Comparison of ENCODE assay signal across 17 cellular contexts in genomic region chr9:96245399-96245798, GRCh38. TPM values are rescaled to one million over a fixed set of nuclear protein-coding genes. Genes with fewer than 3 reads are reported as not detected.
A peak's percentile ranks its signal among the peaks of the same experiment; 100 is the strongest.
DNase-seq lines count a peak whose midpoint lies in the region; ATAC-seq and TF ChIP-seq lines count a peak whose summit lies in the region.
"Had no signal": no experiment of that assay in that cellular context is flagged by ENCODE, and none has a peak within 500 bp of the region (broad histone marks: within the 10 kb centered on the region; RNA-seq: fewer than 3 reads in every experiment).

No MANE protein-coding gene starts in this region.

- no peak for ATAC-seq in activated CD8-positive, alpha-beta T cell treated with anti-CD3 and anti-CD28 coated beads for 36 hours
- ATAC-seq in activated CD8-positive, alpha-beta T cell treated with anti-CD3 and anti-CD28 coated beads, Interleukin-2, amount 10 ng/mL, durations not matched to agents 7 days and 5 days: no peak
- ATAC-seq: Panc1 had no signal

- peak; percentile 22 for DNase-seq in activated CD8-positive, alpha-beta T cell treated with anti-CD3 and anti-CD28 coated beads for 36 hours
- no peak for DNase-seq in activated CD8-positive, alpha-beta T cell treated with anti-CD3 and anti-CD28 coated beads, Interleukin-2, amount 10 ng/mL, durations not matched to agents 7 days and 5 days
- DNase-seq in astrocyte of the spinal cord (ENCODE audit: low read depth, low spot score): no peak
- no peak for DNase-seq in progenitor cell of endocrine pancreas (ENCODE audit: low spot score, unreplicated experiment)
- DNase-seq in trophoblast cell: no peak
- no peak for DNase-seq in NCI-H1048 (lab: John Stamatoyannopoulos, UW)
- DNase-seq in ACHN: no peak
- DNase-seq: activated B cell treated with CpG ODN at 0.5 μM for 24 hours; activated naive CD8-positive, alpha-beta T cell treated with anti-CD3 and anti-CD28 coated beads, Interleukin-2, amount 10 ng/mL, durations not matched to agents 7 days and 5 days; activated T-cell treated with anti-CD3 and anti-CD28 coated beads for 4 hours; kidney; NCI-H1092 treated with DMSO at 0.1 percent for 48 hours; NCI-H2227 treated with DMSO at 0.1 percent for 48 hours; SW 1271 had no signal

- no peak overlapping the region for H2AK5ac ChIP-seq in trophoblast cell (ENCODE audit: low read length)

- no peak overlapping the region for H3K18ac ChIP-seq in trophoblast cell (ENCODE audit: low read length)

- H2BK5ac ChIP-seq in trophoblast cell (ENCODE audit: low read depth, low read length, poor library complexity): no peak overlapping the region

- H3K27me3 ChIP-seq in KMS-11 (ENCODE audit: insufficient read depth, low read depth): no peaks in the 10 kb centered on the region; the same call in 1 of the 2 replicates
- no peaks in the 10 kb centered on the region for H3K27me3 ChIP-seq in trophoblast cell (ENCODE audit: insufficient read depth, low read length)

- H3K79me2 ChIP-seq in KMS-11 (ENCODE audit: insufficient read depth, low read depth) (no peaks in the 10 kb centered on the region), trophoblast cell (ENCODE audit: control insufficient read depth, insufficient read depth, low read length, poor library complexity) (no peaks in the 10 kb centered on the region)

- H4K8ac ChIP-seq in trophoblast cell (ENCODE audit: low read depth, low read length): no peak overlapping the region

- POLR2A ChIA-PET in activated CD8-positive, alpha-beta T cell treated with anti-CD3 and anti-CD28 coated beads for 36 hours (lab: Charles Lee): no interaction called here
- POLR2A ChIA-PET in activated CD8-positive, alpha-beta T cell treated with anti-CD3 and anti-CD28 coated beads, Interleukin-2, amount 10 ng/mL, durations not matched to agents 7 days and 5 days (lab: Charles Lee): interaction anchor here (0.6 kb wide), 1 partner anchor 958 kb away, joined by 3 read pairs; no protein-coding TSS in a partner anchor

- H4K12ac ChIP-seq in trophoblast cell (ENCODE audit: low read depth, low read length): no peak overlapping the region

- H3K36me3 Mint-ChIP-seq in activated CD8-positive, alpha-beta T cell treated with anti-CD3 and anti-CD28 coated beads for 36 hours (ENCODE audit: low read depth): no peaks in the 10 kb centered on the region
- H3K36me3 Mint-ChIP-seq in activated CD8-positive, alpha-beta T cell treated with anti-CD3 and anti-CD28 coated beads, Interleukin-2, amount 10 ng/mL, durations not matched to agents 7 days and 5 days (ENCODE audit: low read depth): no peaks in the 10 kb centered on the region
- no peaks in the 10 kb centered on the region for H3K36me3 Mint-ChIP-seq in progenitor cell of endocrine pancreas (ENCODE audit: insufficient read depth)
- H3K36me3 Mint-ChIP-seq: activated naive CD8-positive, alpha-beta T cell treated with anti-CD3 and anti-CD28 coated beads, Interleukin-2, amount 10 ng/mL, durations not matched to agents 7 days and 5 days had no signal

- H3K4me1 Mint-ChIP-seq in activated CD8-positive, alpha-beta T cell treated with anti-CD3 and anti-CD28 coated beads for 36 hours (ENCODE audit: low read depth): peaks cover 14% of the 10 kb centered on the region
- peaks cover 14% of the 10 kb centered on the region for H3K4me1 Mint-ChIP-seq in activated CD8-positive, alpha-beta T cell treated with anti-CD3 and anti-CD28 coated beads, Interleukin-2, amount 10 ng/mL, durations not matched to agents 7 days and 5 days (ENCODE audit: low read depth)
- H3K4me1 Mint-ChIP-seq in progenitor cell of endocrine pancreas (ENCODE audit: low read depth): no peaks in the 10 kb centered on the region
- H3K4me1 Mint-ChIP-seq: activated B cell treated with CpG ODN at 0.5 μM for 24 hours had no signal

- in situ Hi-C loops in astrocyte of the spinal cord (cut with HindIII; ENCODE audit: low sequenced_read_pairs): no loop called here
- in situ Hi-C loops in ACHN (cut with HindIII; ENCODE audit: low pct_ligation_motif_present, low pct_unique_long_range_greater_than_20kb, low sequenced_read_pairs): no loop called here

- H3K27ac ChIP-seq in KMS-11 (no peak overlapping the region), trophoblast cell (ENCODE audit: low read depth, low read length) (no peak overlapping the region)

- CTCF ChIA-PET in activated CD8-positive, alpha-beta T cell treated with anti-CD3 and anti-CD28 coated beads for 36 hours (lab: Charles Lee): interaction anchor here (1.2 to 4.6 kb wide), 6 partner anchors 9 to 72 kb away, joined by 4 to 24 read pairs (median 6); no protein-coding TSS in a partner anchor
- CTCF ChIA-PET in activated CD8-positive, alpha-beta T cell treated with anti-CD3 and anti-CD28 coated beads, Interleukin-2, amount 10 ng/mL, durations not matched to agents 7 days and 5 days (lab: Charles Lee): interaction anchor here (1.6 to 2.5 kb wide), 3 partner anchors 13 to 72 kb away, joined by 5 to 12 read pairs (median 5); no protein-coding TSS in a partner anchor

- no CpG with 5 or more reads among the region's 7 CpGs for WGBS in trophoblast cell (ENCODE audit: extremely low coverage, insufficient coverage, insufficient read length)

- no peak overlapping the region for H3K14ac ChIP-seq in trophoblast cell (ENCODE audit: low read length)

- intact Hi-C loops in activated CD8-positive, alpha-beta T cell treated with anti-CD3 and anti-CD28 coated beads for 36 hours (cut with micrococcal nuclease): no loop called here

- no peak overlapping the region for H3K27ac Mint-ChIP-seq in activated CD8-positive, alpha-beta T cell treated with anti-CD3 and anti-CD28 coated beads for 36 hours
- no peak overlapping the region for H3K27ac Mint-ChIP-seq in activated CD8-positive, alpha-beta T cell treated with anti-CD3 and anti-CD28 coated beads, Interleukin-2, amount 10 ng/mL, durations not matched to agents 7 days and 5 days
- H3K27ac Mint-ChIP-seq in progenitor cell of endocrine pancreas: no peak overlapping the region
- H3K27ac Mint-ChIP-seq: activated B cell treated with CpG ODN at 0.5 μM for 24 hours; activated naive CD8-positive, alpha-beta T cell treated with anti-CD3 and anti-CD28 coated beads, Interleukin-2, amount 10 ng/mL, durations not matched to agents 7 days and 5 days had no signal

- H3K23ac ChIP-seq in trophoblast cell (ENCODE audit: low read length): no peak overlapping the region

- H3K27me3 Mint-ChIP-seq in activated CD8-positive, alpha-beta T cell treated with anti-CD3 and anti-CD28 coated beads for 36 hours: peaks cover 46% of the 10 kb centered on the region
- H3K27me3 Mint-ChIP-seq in activated CD8-positive, alpha-beta T cell treated with anti-CD3 and anti-CD28 coated beads, Interleukin-2, amount 10 ng/mL, durations not matched to agents 7 days and 5 days (ENCODE audit: low read depth): peaks cover 60% of the 10 kb centered on the region
- peaks cover 3% of the 10 kb centered on the region for H3K27me3 Mint-ChIP-seq in progenitor cell of endocrine pancreas

- no peak overlapping the region for H2BK12ac ChIP-seq in trophoblast cell (ENCODE audit: low read length)

- H3K4me2 ChIP-seq in KMS-11: no peak overlapping the region
- H3K4me2 ChIP-seq in trophoblast cell (ENCODE audit: low read length): no peak overlapping the region

- H2AFZ ChIP-seq in KMS-11 (ENCODE audit: low read depth) (no peak overlapping the region), trophoblast cell (ENCODE audit: insufficient read depth, low read length, poor library complexity) (no peak overlapping the region)

- no peak overlapping the region for H3K4ac ChIP-seq in trophoblast cell (ENCODE audit: low read depth, low read length)

- no peak overlapping the region for H2BK120ac ChIP-seq in trophoblast cell (ENCODE audit: insufficient read depth, low read length, poor library complexity)

- H3K9me3 ChIP-seq in trophoblast cell (ENCODE audit: insufficient read depth, low read depth, low read length): no peaks in the 10 kb centered on the region

- H3K4me3 Mint-ChIP-seq in activated CD8-positive, alpha-beta T cell treated with anti-CD3 and anti-CD28 coated beads for 36 hours: no peak overlapping the region
- H3K4me3 Mint-ChIP-seq in activated CD8-positive, alpha-beta T cell treated with anti-CD3 and anti-CD28 coated beads, Interleukin-2, amount 10 ng/mL, durations not matched to agents 7 days and 5 days: no peak overlapping the region
- H3K4me3 Mint-ChIP-seq in progenitor cell of endocrine pancreas (ENCODE audit: low read depth): no peak overlapping the region
- H3K4me3 Mint-ChIP-seq: activated B cell treated with CpG ODN at 0.5 μM for 24 hours; activated naive CD8-positive, alpha-beta T cell treated with anti-CD3 and anti-CD28 coated beads, Interleukin-2, amount 10 ng/mL, durations not matched to agents 7 days and 5 days had no signal

- no peaks in the 10 kb centered on the region for H4K20me1 ChIP-seq in KMS-11 (ENCODE audit: insufficient read depth)

- no peak overlapping the region for H3K4me3 ChIP-seq in KMS-11 (IDR thresholded peaks at IDR 0.05; ENCODE audit: insufficient read depth, low read depth, low read length)
- H3K4me3 ChIP-seq in astrocyte of the spinal cord (ENCODE audit: low read depth, low read length): no peak overlapping the region
- no peak overlapping the region for H3K4me3 ChIP-seq in trophoblast cell (ENCODE audit: low read depth, low read length)

- no peaks in the 10 kb centered on the region for H3K79me1 ChIP-seq in trophoblast cell (ENCODE audit: low read length)

- no peaks in the 10 kb centered on the region for H3K36me3 ChIP-seq in KMS-11 (ENCODE audit: insufficient read depth)
- H3K36me3 ChIP-seq in trophoblast cell (ENCODE audit: control insufficient read depth in 1 of 2, insufficient read depth in 2 of 2, low read length in 2 of 2): no peaks in the 10 kb centered on the region

- H3K4me1 ChIP-seq in KMS-11 (ENCODE audit: low read depth, poor library complexity, severe bottlenecking): peaks cover 17% of the 10 kb centered on the region
- no peaks in the 10 kb centered on the region for H3K4me1 ChIP-seq in trophoblast cell (ENCODE audit: control insufficient read depth in 1 of 2, insufficient read depth in 2 of 2, low read length in 2 of 2)

- no peak overlapping the region for H4K91ac ChIP-seq in trophoblast cell (ENCODE audit: low read depth, low read length)

- no peak for TF ChIP-seq CTCF in activated CD8-positive, alpha-beta T cell treated with anti-CD3 and anti-CD28 coated beads for 36 hours (IDR thresholded peaks at IDR 0.05)
- TF ChIP-seq CTCF in KMS-11 (conservative IDR thresholded peaks at IDR 0.05; ENCODE audit: low read depth, low read length) (peak; percentile 44; the same call in 1 of the 2 replicates), astrocyte of the spinal cord (IDR thresholded peaks at IDR 0.05; ENCODE audit: low read depth, low read length) (peak; percentile 13), progenitor cell of endocrine pancreas (IDR thresholded peaks at IDR 0.05; ENCODE audit: unreplicated experiment) (peak; percentile 19)

- no peaks in the 10 kb centered on the region for H3K9me3 Mint-ChIP-seq in activated CD8-positive, alpha-beta T cell treated with anti-CD3 and anti-CD28 coated beads for 36 hours
- H3K9me3 Mint-ChIP-seq in activated CD8-positive, alpha-beta T cell treated with anti-CD3 and anti-CD28 coated beads, Interleukin-2, amount 10 ng/mL, durations not matched to agents 7 days and 5 days (ENCODE audit: insufficient read depth): no peaks in the 10 kb centered on the region
- H3K9me3 Mint-ChIP-seq in progenitor cell of endocrine pancreas (ENCODE audit: low read depth): no peaks in the 10 kb centered on the region
- H3K9me3 Mint-ChIP-seq: activated B cell treated with CpG ODN at 0.5 μM for 24 hours; activated naive CD8-positive, alpha-beta T cell treated with anti-CD3 and anti-CD28 coated beads, Interleukin-2, amount 10 ng/mL, durations not matched to agents 7 days and 5 days had no signal

- no peak overlapping the region for H3K9ac ChIP-seq in KMS-11
- no peak overlapping the region for H3K9ac ChIP-seq in trophoblast cell (ENCODE audit: low read length)

RNA-seq across cellular contexts. Expression of gene HSD17B3, which starts 56.6 kb away (rescaled TPM):
- total RNA-seq in activated CD8-positive, alpha-beta T cell treated with anti-CD3 and anti-CD28 coated beads for 36 hours: not detected
- total RNA-seq in activated CD8-positive, alpha-beta T cell treated with anti-CD3 and anti-CD28 coated beads, Interleukin-2, amount 10 ng/mL, durations not matched to agents 7 days and 5 days: not detected
- total RNA-seq in progenitor cell of endocrine pancreas: 0.33 TPM in 1 of 2 replicates, not detected in the other
- polyA plus RNA-seq in trophoblast cell (2013): 0.14 and 0.15 TPM in 2 replicates
- total RNA-seq: activated B cell treated with CpG ODN at 0.5 μM for 24 hours had no signal
- polyA plus RNA-seq: endothelial cell of umbilical vein had no signal
